ENCODE assay signal across 8 cellular contexts in the genomic region with DNA sequence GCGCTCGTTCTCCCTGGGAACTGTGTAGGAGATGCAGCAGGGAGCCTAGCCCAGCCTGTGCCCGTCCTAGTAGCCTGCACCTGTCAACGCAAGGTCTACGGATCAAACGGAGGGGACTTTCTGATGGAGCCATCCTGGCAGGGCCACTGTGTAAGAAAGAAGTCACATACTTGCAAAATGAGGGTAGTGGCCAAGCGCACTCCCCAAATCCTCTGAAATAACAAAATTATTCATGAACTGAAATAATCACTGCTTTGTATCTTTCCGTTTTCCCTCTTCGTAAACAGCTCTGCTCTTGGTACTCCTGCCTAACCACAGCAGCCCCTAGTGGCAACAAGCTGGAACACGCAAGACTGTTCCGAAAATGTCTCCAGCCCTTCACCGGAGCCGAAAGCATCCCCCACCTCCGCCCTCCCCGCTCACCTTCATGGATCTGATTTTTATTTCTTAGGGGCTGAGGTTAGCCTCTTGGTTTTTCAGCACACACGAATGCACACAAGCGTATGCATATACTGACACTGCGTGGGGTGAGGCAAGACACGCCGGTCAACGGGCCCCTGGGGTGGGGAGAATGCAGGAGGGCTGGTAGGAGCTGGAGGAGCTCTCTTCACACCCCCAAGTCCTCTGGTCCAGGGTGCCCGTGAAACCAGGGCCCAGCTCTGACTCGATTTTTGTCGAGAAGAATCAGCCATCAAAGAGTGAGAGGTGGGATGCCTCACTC.
A peak's percentile ranks its signal among the peaks of the same experiment; 100 is the strongest.
DNase-seq lines count a peak whose midpoint lies in the region; ATAC-seq, FAIRE-seq and TF ChIP-seq lines count a peak whose summit lies in the region.

No MANE protein-coding gene starts in this region.

- H3K4me1 ChIP-seq in A549 (peaks cover 22% of the 10 kb centered on the region), right atrium auricular region (peaks cover 0 to 14% of the 10 kb centered on the region in 2 donors)

- no peak for TF ChIP-seq POLR2A in A549 (IDR thresholded peaks at IDR 0.05; ENCODE audit: low read length)

- peak; percentile 36 for FAIRE-seq in A549 (lab: Jason Lieb, UNC)

- no peaks in the 10 kb centered on the region for H3K27me3 ChIP-seq in right atrium auricular region

- ATAC-seq in A549, result peak; percentile 92
- peak; percentile 64 for ATAC-seq in HG03039 (IDR thresholded peaks at IDR 0.05; ENCODE audit: unreplicated experiment)

- TF ChIP-seq EP300 in A549 (IDR thresholded peaks at IDR 0.05), result no peak

- CTCF ChIA-PET in A549 (lab: Yijun Ruan, JAX), result interaction anchor here (0.7 to 4.0 kb wide), 37 partner anchors 9 to 1017 kb away, joined by 3 to 27 read pairs (median 4); a partner anchor contains a TSS

- POLR2A ChIA-PET in A549 (lab: Yijun Ruan, JAX), result no interaction called here

- DNase-seq in A549 (ENCODE audit: low read depth in 1 of 2, low spot score in 1 of 2) (peak; percentile 30 to 66), GM12864 (ENCODE audit: low read depth) (peak; percentile 8), NCI-H526 treated with DMSO at 0.1 percent for 48 hours (lab: John Stamatoyannopoulos, UW) (peak; percentile 41), amniotic stem cell (lab: John Stamatoyannopoulos, UW) (peak; percentile 26), right atrium auricular region (ENCODE audit: low spot score) (no peak), putamen (ENCODE audit: low spot score) (peak; percentile 74)
- no peak for DNase-seq in NK-92 treated with Interleukin-12 subunit alpha and Interleukin-12 subunit beta, amount 100 ng/mL, for 24 hours (lab: John Stamatoyannopoulos, UW)

- peak overlapping the region; percentile 55 for H3K4me2 ChIP-seq in A549

- H3K4me3 ChIP-seq in A549, result no peak overlapping the region; the same call in 2 of the 3 replicates
- H3K4me3 ChIP-seq in GM12864 (ENCODE audit: low read depth, low read length), result no peak overlapping the region
- H3K4me3 ChIP-seq in right atrium auricular region, result no peak overlapping the region

- TF ChIP-seq CTCF in A549 (IDR thresholded peaks at IDR 0.05) (peak; percentile 76), GM12864 (IDR thresholded peaks at IDR 0.05; ENCODE audit: low read depth, low read length, missing control alignments) (peak; percentile 91), right atrium auricular region (IDR thresholded peaks at IDR 0.05) (peak; percentile 60 to 89)

- WGBS in A549 (ENCODE audit: missing lambda C conversion rate), result 46% methylated on average over 24 of the region's 24 CpGs

- peak; percentile 82 to 88 for TF ChIP-seq RAD21 in A549 (conservative IDR thresholded peaks at IDR 0.05 in 1 of 2, IDR thresholded peaks at IDR 0.05 in 1 of 2)

- H3K27ac ChIP-seq in A549 (peak overlapping the region; percentile 41 to 47; a peak in 3 of 6 replicates), right atrium auricular region (no peak overlapping the region)

- H3K36me3 ChIP-seq in right atrium auricular region, result no peaks in the 10 kb centered on the region

- H3K9me3 ChIP-seq in A549, result no peaks in the 10 kb centered on the region
- H3K9me3 ChIP-seq in right atrium auricular region, result no peaks in the 10 kb centered on the region

TF ChIP-seq in A549, 52 proteins besides CTCF, POLR2A, EP300 and RAD21:
- TF ChIP-seq SMC3 (IDR thresholded peaks at IDR 0.05) (peak; percentile 79), FOXS1 (CRISPR knock-in tag; IDR thresholded peaks at IDR 0.05) (no peak)
TF ChIP-seq in A549: peak in this region for 1.

Comparison
In these comparisons a context has a peak if more than half of its experiments do, and no peak if none do; other contexts are left out.
1. DNase-seq: peak in A549 (2 of 2), GM12864 (single experiment), NCI-H526 treated with DMSO at 0.1 percent for 48 hours (single experiment), amniotic stem cell (single experiment) and putamen (single experiment); none in right atrium auricular region (single experiment) and NK-92 treated with Interleukin-12 subunit alpha and Interleukin-12 subunit beta, amount 100 ng/mL, for 24 hours (single experiment).
2. H3K27ac ChIP-seq: peak in A549 (2 of 2); none in right atrium auricular region (0 of 2).
3. Peak in every context shown above with its lines, with median percentiles within 50 percentile points of each other: CTCF ChIP-seq.